In genomic region chr1:59045137-59045536, GRCh38 we compare ENCODE assay signal across 19 cellular contexts.
DNase-seq lines count a peak whose midpoint lies in the region; ATAC-seq, FAIRE-seq and TF ChIP-seq lines count a peak whose summit lies in the region.
"Had no signal": no experiment of that assay in that cellular context is flagged by ENCODE, and none has a peak within 500 bp of the region (broad histone marks: within the 10 kb centered on the region; RNA-seq: fewer than 3 reads in every experiment).

No MANE protein-coding gene starts in this region.

- peaks cover 42% of the 10 kb centered on the region for H3K4me1 Mint-ChIP-seq in activated CD4-positive, alpha-beta T cell treated with anti-CD3 and anti-CD28 coated beads, Interleukin-2, amount 10 ng/mL, durations not matched to agents 7 days and 5 days
- H3K4me1 Mint-ChIP-seq in HFFc6 (ENCODE audit: low read depth): peaks cover 60% of the 10 kb centered on the region
- H3K4me1 Mint-ChIP-seq in stimulated activated effector memory CD8-positive, alpha-beta T cell treated with anti-CD3 and anti-CD28 coated beads, Interleukin-12 subunit alpha, Interleukin-12 subunit beta, amount 100 ng/mL, for 72 hours: peaks cover 48% of the 10 kb centered on the region

- POLR2A ChIA-PET in activated CD4-positive, alpha-beta T cell treated with anti-CD3 and anti-CD28 coated beads, Interleukin-2, amount 10 ng/mL, durations not matched to agents 7 days and 5 days (lab: Charles Lee): no interaction called here
- POLR2A ChIA-PET in K562 (lab: Yijun Ruan, JAX): interaction anchor here (2.2 kb wide), 1 partner anchor 11 kb away, joined by 11 read pairs; no protein-coding TSS in a partner anchor

- no peak overlapping the region for H2AFZ ChIP-seq in K562 (ENCODE audit: low read depth, low read length)

- ATAC-seq in K562 (no peak), HG03025 (IDR thresholded peaks at IDR 0.05; ENCODE audit: low FRiP score, unreplicated experiment) (no peak), GM19463 (IDR thresholded peaks at IDR 0.05; ENCODE audit: unreplicated experiment) (no peak)
- peak; percentile 12 for ATAC-seq in stimulated activated effector memory CD8-positive, alpha-beta T cell treated with anti-CD3 and anti-CD28 coated beads, Interleukin-12 subunit alpha, Interleukin-12 subunit beta, amount 100 ng/mL, for 72 hours
- ATAC-seq: left cardiac atrium had no signal

- 29% methylated on average over 3 of the region's 3 CpGs for WGBS in K562 (ENCODE audit: insufficient coverage, low coverage, missing lambda C conversion rate)

- intact Hi-C loops in K562 (cut with micrococcal nuclease): loop anchor here (10.0 kb wide), 1 partner anchor 260 kb away; the partner anchor contains the start of gene JUN

- no peaks in the 10 kb centered on the region for H3K27me3 Mint-ChIP-seq in activated CD4-positive, alpha-beta T cell treated with anti-CD3 and anti-CD28 coated beads, Interleukin-2, amount 10 ng/mL, durations not matched to agents 7 days and 5 days
- no peaks in the 10 kb centered on the region; the same call in 1 of the 2 replicates for H3K27me3 Mint-ChIP-seq in HFFc6 (ENCODE audit: insufficient read depth)
- H3K27me3 Mint-ChIP-seq: type B pancreatic cell had no signal

- peaks cover 3 to 12% of the 10 kb centered on the region in 2 experiments; a peak in 4 of 5 replicates for H3K4me1 ChIP-seq in K562 (replicated peaks in 1 of 2; ENCODE audit: control insufficient read depth in 2 of 2, insufficient read depth in 2 of 2, low read length in 2 of 2)

- TF ChIP-seq CTCF in HFFc6 (IDR thresholded peaks at IDR 0.05): no peak
- TF ChIP-seq CTCF in K562 (IDR thresholded peaks at IDR 0.05 in 2 of 3, conservative IDR thresholded peaks at IDR 0.05 in 1 of 3; ENCODE audit: insufficient read depth in 2 of 3, low read depth in 1 of 3, low read length in 3 of 3): no peak

- no peaks in the 10 kb centered on the region for H3K36me3 ChIP-seq in K562 (ENCODE audit: control insufficient read depth, insufficient read depth, low read length)
- H3K36me3 ChIP-seq: WERI-Rb-1 had no signal

- H3K4me2 ChIP-seq in K562 (ENCODE audit: insufficient read depth, low read length): no peak overlapping the region

- H3K36me3 Mint-ChIP-seq in activated CD4-positive, alpha-beta T cell treated with anti-CD3 and anti-CD28 coated beads, Interleukin-2, amount 10 ng/mL, durations not matched to agents 7 days and 5 days (ENCODE audit: low read depth): peaks cover 14% of the 10 kb centered on the region
- peaks cover 11% of the 10 kb centered on the region for H3K36me3 Mint-ChIP-seq in HFFc6 (ENCODE audit: low read depth)
- H3K36me3 Mint-ChIP-seq in stimulated activated effector memory CD8-positive, alpha-beta T cell treated with anti-CD3 and anti-CD28 coated beads, Interleukin-12 subunit alpha, Interleukin-12 subunit beta, amount 100 ng/mL, for 72 hours: no peaks in the 10 kb centered on the region
- H3K36me3 Mint-ChIP-seq: type B pancreatic cell had no signal

- BruUV-seq in K562 (replicated peaks; lab: Mats Ljungman, UMichigan): no TSS peak

- no peak overlapping the region for H3K9ac ChIP-seq in K562 (ENCODE audit: insufficient read depth in 1 of 2, low read depth in 2 of 2, low read length in 2 of 2)

- H3K79me2 ChIP-seq in K562 (ENCODE audit: control insufficient read depth, insufficient read depth, low read length): no peaks in the 10 kb centered on the region

- H3K27ac Mint-ChIP-seq in activated CD4-positive, alpha-beta T cell treated with anti-CD3 and anti-CD28 coated beads, Interleukin-2, amount 10 ng/mL, durations not matched to agents 7 days and 5 days: peak overlapping the region; percentile 72
- H3K27ac Mint-ChIP-seq in HFFc6: peak overlapping the region; percentile 59
- H3K27ac Mint-ChIP-seq in stimulated activated effector memory CD8-positive, alpha-beta T cell treated with anti-CD3 and anti-CD28 coated beads, Interleukin-12 subunit alpha, Interleukin-12 subunit beta, amount 100 ng/mL, for 72 hours: peak overlapping the region; percentile 47
- H3K27ac Mint-ChIP-seq: type B pancreatic cell had no signal

- no peak for TF ChIP-seq EP300 in K562 (IDR thresholded peaks at IDR 0.05; ENCODE audit: low read length)

- no peaks in the 10 kb centered on the region for H3K9me1 ChIP-seq in K562 (ENCODE audit: control insufficient read depth, insufficient read depth, low read length)

- in situ Hi-C loops in K562 (cut with MboI): no loop called here

- peaks cover 3% of the 10 kb centered on the region for H3K9me3 Mint-ChIP-seq in activated CD4-positive, alpha-beta T cell treated with anti-CD3 and anti-CD28 coated beads, Interleukin-2, amount 10 ng/mL, durations not matched to agents 7 days and 5 days
- H3K9me3 Mint-ChIP-seq in HFFc6: no peaks in the 10 kb centered on the region
- H3K9me3 Mint-ChIP-seq in stimulated activated effector memory CD8-positive, alpha-beta T cell treated with anti-CD3 and anti-CD28 coated beads, Interleukin-12 subunit alpha, Interleukin-12 subunit beta, amount 100 ng/mL, for 72 hours: no peaks in the 10 kb centered on the region

- CTCF ChIA-PET in activated CD4-positive, alpha-beta T cell treated with anti-CD3 and anti-CD28 coated beads, Interleukin-2, amount 10 ng/mL, durations not matched to agents 7 days and 5 days (lab: Charles Lee): interaction anchor here (1.5 to 3.4 kb wide), 4 partner anchors 9 to 142 kb away, joined by 3 to 14 read pairs (median 5); no protein-coding TSS in a partner anchor
- CTCF ChIA-PET in K562 (lab: Yijun Ruan, JAX; ENCODE audit: low intra/inter-chr PET ratio): no interaction called here

- H3K9me3 ChIP-seq in K562 (replicated peaks; ENCODE audit: control insufficient read depth, insufficient read depth, low read depth, low read length): no peaks in the 10 kb centered on the region
- H3K9me3 ChIP-seq: mucosa of descending colon had no signal

- no peak overlapping the region for H3K4me3 ChIP-seq in K562
- H3K4me3 ChIP-seq: mucosa of descending colon had no signal

- no peak overlapping the region for H3K4me3 Mint-ChIP-seq in activated CD4-positive, alpha-beta T cell treated with anti-CD3 and anti-CD28 coated beads, Interleukin-2, amount 10 ng/mL, durations not matched to agents 7 days and 5 days
- H3K4me3 Mint-ChIP-seq in HFFc6: no peak overlapping the region
- peak overlapping the region; percentile 28 for H3K4me3 Mint-ChIP-seq in stimulated activated effector memory CD8-positive, alpha-beta T cell treated with anti-CD3 and anti-CD28 coated beads, Interleukin-12 subunit alpha, Interleukin-12 subunit beta, amount 100 ng/mL, for 72 hours
- H3K4me3 Mint-ChIP-seq: type B pancreatic cell had no signal

- TF ChIP-seq RAD21 in K562 (CRISPR knock-in tag; conservative IDR thresholded peaks at IDR 0.05 in 1 of 2, IDR thresholded peaks at IDR 0.05 in 1 of 2): 0 out of 4 replicates have a peak, but pooled peaks have one; percentile 4 to 14

- H4K20me1 ChIP-seq in K562 (replicated peaks; ENCODE audit: control insufficient read depth, insufficient read depth, low read length): no peaks in the 10 kb centered on the region

- no peak overlapping the region for H3K27ac ChIP-seq in K562 (ENCODE audit: extremely low read depth, low read depth, low read length)
- H3K27ac ChIP-seq: WERI-Rb-1 had no signal

- FAIRE-seq in K562 (lab: Jason Lieb, UNC): no peak
- no peak for FAIRE-seq in H54 (lab: Jason Lieb, UNC)

- DNase-seq in activated CD4-positive, alpha-beta T cell treated with anti-CD3 and anti-CD28 coated beads, Interleukin-2, amount 10 ng/mL, durations not matched to agents 7 days and 5 days: no peak
- no peak for DNase-seq in activated CD4-positive, alpha-beta T cell treated with anti-CD3 and anti-CD28 coated beads, Interleukin-2, amount 50 U/mL, for 4 hours
- DNase-seq in HFFc6 (no peak), K562 (ENCODE audit: extremely low read depth in 1 of 4, low spot score in 3 of 4) (no peak), H54 (ENCODE audit: insufficient read length, low spot score) (no peak)
- no peak for DNase-seq in stimulated activated effector memory CD8-positive, alpha-beta T cell treated with anti-CD3 and anti-CD28 coated beads, Interleukin-12 subunit alpha, Interleukin-12 subunit beta, amount 100 ng/mL, for 72 hours (ENCODE audit: low spot score in 2 of 2)
- DNase-seq: amygdala; C1 segment of cervical spinal cord; DMS79 treated with DMSO at 0.1 percent for 48 hours; hypothalamus; left cardiac atrium; mucosa of descending colon; NCI-H1417 treated with DMSO at 0.1 percent for 48 hours; NCI-H2171 treated with DMSO at 0.1 percent for 48 hours; stimulated activated CD4-positive, alpha-beta T cell treated with anti-CD3 and anti-CD28 coated beads, Interleukin-2, amount 100 ng/mL, for 48 hours; WERI-Rb-1 had no signal

- peaks cover 0 to 5% of the 10 kb centered on the region in 2 experiments; a peak in 1 of 5 replicates for H3K27me3 ChIP-seq in K562 (ENCODE audit: control insufficient read depth in 2 of 2, insufficient read depth in 2 of 2, low read length in 2 of 2)

- TF ChIP-seq POLR2A in K562 (conservative IDR thresholded peaks at IDR 0.05) (no peak), H54 (IDR thresholded peaks at IDR 0.05; ENCODE audit: low read depth, low read length) (no peak)

TF ChIP-seq in K562, 482 proteins besides CTCF, POLR2A, EP300 and RAD21:
- no peak for TF ChIP-seq PTRF (tag; IDR thresholded peaks at IDR 0.05)
- peak; percentile 81 for TF ChIP-seq HMBOX1 (IDR thresholded peaks at IDR 0.05)
- TF ChIP-seq HNRNPH1 (optimal IDR thresholded peaks at IDR 0.05; ENCODE audit: low read depth, low read length): no peak
TF ChIP-seq in K562: peak in this region for 1.
